In genomic region chr18:34511435-34511834, GRCh38 we compare ENCODE assay signal across 30 cellular contexts.
"Had no signal": no experiment of that assay in that cellular context is flagged by ENCODE, and none has a peak within 500 bp of the region (broad histone marks: within the 10 kb centered on the region; RNA-seq: fewer than 3 reads in every experiment).

No MANE protein-coding gene starts in this region.

- H3K4me3 ChIP-seq: MG63, PC-9, SJCRH30, SK-N-MC had no signal

- DNase-seq: activated CD4-positive, alpha-beta memory T cell treated with anti-CD3 and anti-CD28 coated beads for 36 hours; activated CD4-positive, alpha-beta T cell treated with anti-CD3 and anti-CD28 coated beads for 36 hours; activated CD4-positive, alpha-beta T cell treated with anti-CD3 and anti-CD28 coated beads, Interleukin-2, amount 50 U/mL, for 1 hour; activated CD8-positive, alpha-beta memory T cell treated with anti-CD3 and anti-CD28 coated beads, Interleukin-2, amount 50 U/mL, for 4 hours; activated gamma-delta T cell treated with Interleukin-2 at 50 U/mL for 16 hours; activated naive CD4-positive, alpha-beta T cell treated with anti-CD3 and anti-CD28 coated beads for 36 hours; activated naive CD8-positive, alpha-beta T cell treated with anti-CD3 and anti-CD28 coated beads, Interleukin-2, amount 50 U/mL, for 24 hours; activated T-cell treated with anti-CD3 and anti-CD28 coated beads for 4 hours; activated T-cell treated with anti-CD3 and anti-CD28 coated beads, Interleukin-2, amount 50 U/mL, for 4 hours; anterior cingulate cortex; caudate nucleus; Kasumi-1; KG1; MG63; NCI-H1048; NCI-H1105 treated with DMSO at 0.1 percent for 48 hours; NCI-H1436; NCI-H1694; NCI-H1930; NCI-H2081 treated with DMSO at 0.1 percent for 48 hours; NCI-H510A; NCI-H526; NCI-H748 treated with DMSO at 0.1 percent for 48 hours; NK-92 treated with Interleukin-12 subunit alpha and Interleukin-12 subunit beta, amount 100 ng/mL, for 24 hours; PC-9; SHP77; SJCRH30; T1000 had no signal

- H3K9me3 ChIP-seq: MG63, SJCRH30 had no signal

- H3K27me3 ChIP-seq: MG63, SJCRH30 had no signal

- H3K27ac ChIP-seq: PC-9, SJCRH30, SK-N-MC had no signal

- H3K36me3 ChIP-seq: MG63, SJCRH30 had no signal

- ATAC-seq: activated CD4-positive, alpha-beta T cell treated with anti-CD3 and anti-CD28 coated beads for 36 hours; activated CD4-positive, CD25-positive, alpha-beta regulatory T cell treated with anti-CD3 and anti-CD28 coated beads, Interleukin-2, amount 50 U/mL, for 24 hours; activated naive CD8-positive, alpha-beta T cell treated with anti-CD3 and anti-CD28 coated beads, Interleukin-2, amount 50 U/mL, for 24 hours; activated T-cell treated with anti-CD3 and anti-CD28 coated beads, Interleukin-2, amount 50 U/mL, for 4 hours had no signal

- H3K4me1 ChIP-seq: SJCRH30 had no signal
